In genomic region chr6:113565306-113565705, GRCh38 we compare ENCODE assay signal across 8 cellular contexts.
DNase-seq lines count a peak whose midpoint lies in the region; ATAC-seq, FAIRE-seq and TF ChIP-seq lines count a peak whose summit lies in the region.

No MANE protein-coding gene starts in this region.

- no peak for TF ChIP-seq CTCF in GM23338 (conservative IDR thresholded peaks at IDR 0.05; ENCODE audit: low read depth in 2 of 2)
- TF ChIP-seq CTCF in GM12878 (IDR thresholded peaks at IDR 0.05 in 2 of 3, conservative IDR thresholded peaks at IDR 0.05 in 1 of 3; ENCODE audit: control insufficient read depth in 2 of 3, extremely low read depth in 1 of 3, insufficient read depth in 1 of 3, low read depth in 3 of 3, low read length in 3 of 3) = no peak

- FAIRE-seq in GM12878 (lab: Jason Lieb, UNC) = no peak

- RAD21 ChIA-PET in GM12878 (lab: Charles Lee; ENCODE audit: unreplicated experiment) = no interaction called here

- H3K4me3 Mint-ChIP-seq in GM23338 (peak overlapping the region; percentile 55), immature natural killer cell (no peak overlapping the region)

- intact Hi-C loops in GM12878 (cut with micrococcal nuclease; ENCODE audit: unreplicated experiment) = no loop called here

- peaks cover 22% of the 10 kb centered on the region for H3K4me1 ChIP-seq in GM23338 (ENCODE audit: insufficient read depth)
- peaks cover 4% of the 10 kb centered on the region for H3K4me1 ChIP-seq in GM12878 (ENCODE audit: control insufficient read depth, insufficient read depth, low read length)
- H3K4me1 ChIP-seq in iPS-20b (ENCODE audit: insufficient read depth, low read length) = peaks cover 24% of the 10 kb centered on the region; the same call in 1 of the 2 replicates

- peak overlapping the region; percentile 23 for H3K4me3 ChIP-seq in GM23338
- no peak overlapping the region for H3K4me3 ChIP-seq in GM12878
- peak overlapping the region; percentile 57 for H3K4me3 ChIP-seq in iPS-20b (ENCODE audit: low read length)
- peak overlapping the region in 1 of 7 experiments; percentile 1 for H3K4me3 ChIP-seq in skin epidermis
- H3K4me3 ChIP-seq in H7 (ENCODE audit: insufficient read depth, low read depth, low read length) = no peak overlapping the region

- POLR2A ChIA-PET in GM12878 (lab: Charles Lee) = no interaction called here

- H4K20me1 ChIP-seq in GM23338 (replicated peaks; ENCODE audit: insufficient read depth) (no peaks in the 10 kb centered on the region), GM12878 (ENCODE audit: control insufficient read depth, insufficient read depth) (no peaks in the 10 kb centered on the region)

- H3K27me3 Mint-ChIP-seq in GM23338 (ENCODE audit: insufficient read depth, low read depth, poor library complexity) (peaks cover 13% of the 10 kb centered on the region), immature natural killer cell (ENCODE audit: low read depth in 3 of 3) (peaks cover 0 to 3% (median 2%) of the 10 kb centered on the region in 3 donors)

- no peak overlapping the region for H3K9ac ChIP-seq in GM12878 (ENCODE audit: control insufficient read depth, insufficient read depth, low read length)
- H3K9ac ChIP-seq in iPS-20b (ENCODE audit: low read depth, low read length) = peak overlapping the region; percentile 49; the same call in 1 of the 2 replicates

- 85% methylated on average over 10 of the region's 10 CpGs for WGBS in GM12878 (ENCODE audit: insufficient coverage, insufficient replicate concordance, low lambda C conversion rate, missing lambda C conversion rate)

- no peaks in the 10 kb centered on the region for H3K36me3 Mint-ChIP-seq in GM23338 (ENCODE audit: low read depth)
- H3K36me3 Mint-ChIP-seq in immature natural killer cell = no peaks in the 10 kb centered on the region

- no peaks in the 10 kb centered on the region for H3K36me3 ChIP-seq in GM23338 (ENCODE audit: insufficient read depth)
- H3K36me3 ChIP-seq in GM12878 (ENCODE audit: control insufficient read depth in 2 of 2, insufficient read depth in 2 of 2, low read length in 1 of 2) = no peaks in the 10 kb centered on the region
- H3K36me3 ChIP-seq in iPS-20b (ENCODE audit: insufficient read depth, low read depth, low read length) = no peaks in the 10 kb centered on the region
- no peaks in the 10 kb centered on the region for H3K36me3 ChIP-seq in H7 (replicated peaks; ENCODE audit: control insufficient read depth, insufficient read depth, low read length)

- H3K9me3 Mint-ChIP-seq in GM23338 = no peaks in the 10 kb centered on the region
- peaks cover 0 to 7% (median under 1%) of the 10 kb centered on the region in 6 donors for H3K9me3 Mint-ChIP-seq in immature natural killer cell

- H3K27me3 ChIP-seq in GM23338 (ENCODE audit: insufficient read depth) (peaks cover 10% of the 10 kb centered on the region; the same call in 1 of the 2 replicates), GM12878 (replicated peaks in 1 of 2; ENCODE audit: control insufficient read depth in 2 of 2, insufficient read depth in 2 of 2, low read length in 1 of 2) (no peaks in the 10 kb centered on the region), iPS-20b (ENCODE audit: insufficient read depth, low read length) (peaks cover 15% of the 10 kb centered on the region), H7 (ENCODE audit: control insufficient read depth, insufficient read depth, low read length) (no peaks in the 10 kb centered on the region)

- no peaks in the 10 kb centered on the region; the same call in 1 of the 2 replicates for H3F3A ChIP-seq in GM23338 (replicated peaks; ENCODE audit: low read depth)

- peak overlapping the region; percentile 43 for H3K4me2 ChIP-seq in GM23338
- no peak overlapping the region for H3K4me2 ChIP-seq in GM12878 (ENCODE audit: control insufficient read depth, insufficient read depth)

- H3K4me1 Mint-ChIP-seq in GM23338 (peaks cover 34% of the 10 kb centered on the region), immature natural killer cell (no peaks in the 10 kb centered on the region)

- in situ Hi-C loops in GM12878 (cut with MboI) = no loop called here

- no peak overlapping the region for H3K27ac Mint-ChIP-seq in GM23338
- no peak overlapping the region for H3K27ac Mint-ChIP-seq in immature natural killer cell

- DNase-seq in GM23338 (ENCODE audit: low spot score) (no peak), GM12878 (ENCODE audit: low read depth, low spot score) (no peak), H7 (no peak), immature natural killer cell (no peak)

- H2AFZ ChIP-seq in GM23338 (0 out of 2 replicates have a peak overlapping the region, but pooled peaks have one; percentile 1), GM12878 (ENCODE audit: control insufficient read depth, low read depth, low read length) (peak overlapping the region; percentile 49)

- ATAC-seq in GM23338 (no peak), GM12878 (no peak), HG02588 (IDR thresholded peaks at IDR 0.05; ENCODE audit: unreplicated experiment) (no peak), HG03521 (IDR thresholded peaks at IDR 0.05; ENCODE audit: unreplicated experiment) (no peak)

- CTCF ChIA-PET in GM12878 (lab: Yijun Ruan, JAX) = no interaction called here

- H3K9me3 ChIP-seq in GM12878 (replicated peaks; ENCODE audit: control insufficient read depth, insufficient read depth, low read length) = no peaks in the 10 kb centered on the region
- H3K9me3 ChIP-seq in iPS-20b (ENCODE audit: insufficient read depth, low read depth, low read length) = no peaks in the 10 kb centered on the region

- TF ChIP-seq RAD21 in GM12878 (IDR thresholded peaks at IDR 0.05; ENCODE audit: insufficient read depth, low read depth, low read length) = no peak

- no TSS peak for BruUV-seq in GM12878 (replicated peaks; lab: Mats Ljungman, UMichigan)

- H3K27ac ChIP-seq in GM23338 (ENCODE audit: low read depth) = no peak overlapping the region
- H3K27ac ChIP-seq in GM12878 (ENCODE audit: control insufficient read depth, insufficient read depth) = no peak overlapping the region
- no peak overlapping the region for H3K27ac ChIP-seq in iPS-20b (ENCODE audit: low read length)
- peak overlapping the region in 14 of 21 experiments; percentile 33 to 81 (median 66) for H3K27ac ChIP-seq in skin epidermis

- no peaks in the 10 kb centered on the region for H3K79me2 ChIP-seq in GM23338 (replicated peaks; ENCODE audit: insufficient read depth)
- H3K79me2 ChIP-seq in GM12878 (ENCODE audit: control insufficient read depth, insufficient read depth, low read length) = no peaks in the 10 kb centered on the region

- TF ChIP-seq POLR2A in GM12878 (IDR thresholded peaks at IDR 0.05; ENCODE audit: low read depth, low read length) = no peak

- TF ChIP-seq EP300 in GM12878 (IDR thresholded peaks at IDR 0.05; ENCODE audit: borderline replicate concordance in 1 of 2, control insufficient read depth in 1 of 2, low read depth in 2 of 2, low read length in 2 of 2) = no peak

- 0 out of 2 replicates have a peak, but pooled peaks cover 6% of the 10 kb centered on the region for H3K9me2 ChIP-seq in GM23338 (ENCODE audit: insufficient read depth)

- SMC1A ChIA-PET in GM12878 (lab: Charles Lee; ENCODE audit: uncharacterized antibody, unreplicated experiment) = no interaction called here

TF ChIP-seq in GM23338, 12 proteins besides CTCF, POLR2A, EP300 and RAD21 (continues in another document):
- TF ChIP-seq JUNB (IDR thresholded peaks at IDR 0.05; ENCODE audit: unreplicated experiment) (no peak), STAT1 (IDR thresholded peaks at IDR 0.05; ENCODE audit: unreplicated experiment) (no peak)

TF ChIP-seq in GM12878, 131 proteins besides CTCF, POLR2A, EP300 and RAD21 (continues in another document):
- TF ChIP-seq ZNF687 (IDR thresholded peaks at IDR 0.05) (no peak), CEBPB (IDR thresholded peaks at IDR 0.05; ENCODE audit: borderline replicate concordance in 1 of 2, low read depth in 2 of 2, low read length in 2 of 2) (no peak), ZBTB33 (IDR thresholded peaks at IDR 0.05) (no peak)

Comparison
In these comparisons a context has a peak if more than half of its experiments do, and no peak if none do; other contexts are left out.
1. H3K27ac ChIP-seq: peak in skin epidermis (14 of 21); none in GM23338 (single experiment), GM12878 (single experiment) and iPS-20b (single experiment).
2. H3K4me3 ChIP-seq: peak in GM23338 (single experiment) and iPS-20b (single experiment); none in GM12878 (single experiment) and H7 (single experiment).